In genomic region chr9:29691758-29692407, GRCh38 we compare ENCODE assay signal across 8 cellular contexts.
DNase-seq lines count a peak whose midpoint lies in the region; ATAC-seq and TF ChIP-seq lines count a peak whose summit lies in the region.

No MANE protein-coding gene starts in this region.

- ATAC-seq in HG02610 (IDR thresholded peaks at IDR 0.05; ENCODE audit: unreplicated experiment) (peak; percentile 69), sciatic nerve (no peak)

- DNase-seq in D341Med (ENCODE audit: low spot score): peak; percentile 59
- peak; percentile 19 for DNase-seq in RWPE1 (ENCODE audit: low spot score)
- DNase-seq in hepatocyte (ENCODE audit: low spot score): peak; percentile 16
- DNase-seq in amniotic stem cell (lab: John Stamatoyannopoulos, UW): no peak
- DNase-seq in DMS153 (lab: John Stamatoyannopoulos, UW): no peak
- no peak for DNase-seq in stimulated activated naive CD4-positive, alpha-beta T cell (lab: John Stamatoyannopoulos, UW)
- DNase-seq in sciatic nerve (ENCODE audit: low spot score): no peak

- no peak overlapping the region for H3K4me2 ChIP-seq in hepatocyte

- no peak overlapping the region for H2AFZ ChIP-seq in hepatocyte

- CTCF ChIA-PET in RWPE1 (lab: Yijun Ruan, JAX): no interaction called here

- H4K20me1 ChIP-seq in hepatocyte (ENCODE audit: insufficient read depth, poor library complexity, severe bottlenecking): no peaks in the 10 kb centered on the region

- no peaks in the 10 kb centered on the region for H3K27me3 ChIP-seq in hepatocyte

- no peaks in the 10 kb centered on the region for H3K36me3 ChIP-seq in hepatocyte (replicated peaks; ENCODE audit: insufficient read depth, low read depth)

- peak; percentile 23 for TF ChIP-seq CTCF in RWPE1 (conservative IDR thresholded peaks at IDR 0.05; ENCODE audit: low read depth)
- TF ChIP-seq CTCF in hepatocyte (IDR thresholded peaks at IDR 0.05; ENCODE audit: poor library complexity): peak; percentile 25

- no peak overlapping the region for H3K4me3 ChIP-seq in hepatocyte

- POLR2A ChIA-PET in RWPE1 (lab: Yijun Ruan, JAX; ENCODE audit: low non-redundant PET): no interaction called here

- intact Hi-C loops in sciatic nerve (cut with DNase I): no loop called here

- H3K9me2 ChIP-seq in hepatocyte (replicated peaks; ENCODE audit: insufficient read depth): no peaks in the 10 kb centered on the region

- no peaks in the 10 kb centered on the region for H3K79me2 ChIP-seq in hepatocyte

- 51% methylated on average over 7 of the region's 7 CpGs for WGBS in hepatocyte (ENCODE audit: low lambda C conversion rate, missing lambda C conversion rate)

- H3K9me3 ChIP-seq in hepatocyte (ENCODE audit: low read depth): no peaks in the 10 kb centered on the region

- no peaks in the 10 kb centered on the region for H3K4me1 ChIP-seq in hepatocyte (ENCODE audit: insufficient read depth)

- H3K27ac ChIP-seq in RWPE1 (no peak overlapping the region), hepatocyte (no peak overlapping the region)

Comparison
In these comparisons a context has a peak if more than half of its experiments do, and no peak if none do; other contexts are left out.
1. DNase-seq: peak in D341Med (single experiment), RWPE1 (single experiment) and hepatocyte (single experiment); none in amniotic stem cell (single experiment), DMS153 (single experiment), stimulated activated naive CD4-positive, alpha-beta T cell (0 of 6) and sciatic nerve (single experiment).